In the genomic region with DNA sequence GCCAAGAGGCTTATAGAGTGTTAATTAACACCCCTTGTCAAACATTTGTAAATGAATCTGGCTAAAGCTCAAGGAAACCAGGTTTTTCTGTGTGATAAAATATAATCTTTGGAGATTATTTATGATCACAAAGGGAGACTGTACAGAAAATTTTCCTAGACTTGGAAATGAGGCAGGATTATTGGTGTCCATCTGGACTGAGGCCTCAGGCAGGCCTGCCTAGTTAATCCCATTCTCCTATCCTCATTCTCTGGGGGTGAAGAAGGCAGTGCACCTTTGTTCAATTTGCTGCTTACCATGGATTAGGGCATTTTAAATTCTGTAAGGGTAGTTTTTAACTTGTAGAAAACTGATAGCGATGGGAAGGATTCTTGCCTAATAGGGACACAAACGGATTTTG, we compare ENCODE assay signal across 15 cellular contexts. TPM values are rescaled to one million over a fixed set of nuclear protein-coding genes. Genes with fewer than 3 reads are reported as not detected.
DNase-seq lines count a peak whose midpoint lies in the region; ATAC-seq, FAIRE-seq and TF ChIP-seq lines count a peak whose summit lies in the region.
"Had no signal": no experiment of that assay in that cellular context is flagged by ENCODE, and none has a peak within 500 bp of the region (broad histone marks: within the 10 kb centered on the region; RNA-seq: fewer than 3 reads in every experiment).

No MANE protein-coding gene starts in this region.

- ATAC-seq in esophagus mucosa: no peak

- H3K4me3 ChIP-seq in OCI-LY1 (ENCODE audit: low read depth, low read length, poor library complexity, severe bottlenecking): peak overlapping the region; percentile 45
- H3K4me3 ChIP-seq: BLaER1 had no signal

- H3K27me3 Mint-ChIP-seq in CD14-positive monocyte (ENCODE audit: low read depth in 3 of 3) (peaks cover 0 to 6% (median 0%) of the 10 kb centered on the region in 3 donors), nephron (ENCODE audit: low read depth) (peaks cover 4% of the 10 kb centered on the region)

- DNase-seq in CD14-positive monocyte (ENCODE audit: low spot score) (no peak), D721Med (ENCODE audit: insufficient read length, low spot score) (no peak), AG20443 (ENCODE audit: low spot score) (no peak)
- DNase-seq in central memory CD4-positive, alpha-beta T cell: no peak
- DNase-seq: NCI-H1417 treated with DMSO at 0.1 percent for 48 hours, NCI-H2029, NCI-H526 had no signal

- peak overlapping the region; percentile 83 to 94 (median 86) for H3K27ac Mint-ChIP-seq in CD14-positive monocyte
- peak overlapping the region in 2 of 3 experiments; percentile 55 to 83 for H3K27ac Mint-ChIP-seq in nephron
- H3K27ac Mint-ChIP-seq: IgD-negative memory B cell had no signal

- H3K36me3 ChIP-seq in OCI-LY1 (ENCODE audit: insufficient read depth, low read length): no peaks in the 10 kb centered on the region
- H3K36me3 ChIP-seq: BLaER1 had no signal

- no peak overlapping the region for H3K4me2 ChIP-seq in OCI-LY1 (ENCODE audit: low read length)
- H3K4me2 ChIP-seq: BLaER1 had no signal

- intact Hi-C loops in CD14-positive monocyte (cut with micrococcal nuclease): no loop called here

- H3K9me3 Mint-ChIP-seq in CD14-positive monocyte: peaks cover 0 to 3% (median 0%) of the 10 kb centered on the region in 7 donors
- peaks cover 2% of the 10 kb centered on the region for H3K9me3 Mint-ChIP-seq in nephron
- H3K9me3 Mint-ChIP-seq: IgD-negative memory B cell had no signal

- H3F3A ChIP-seq in OCI-LY1 (ENCODE audit: insufficient read depth, low read length): no peaks in the 10 kb centered on the region

- no peaks in the 10 kb centered on the region for H3K79me2 ChIP-seq in OCI-LY1 (ENCODE audit: insufficient read depth, low read length)

- no peaks in the 10 kb centered on the region for H3K27me3 ChIP-seq in OCI-LY1 (ENCODE audit: insufficient read depth, low read length)
- H3K27me3 ChIP-seq: BLaER1 had no signal

- peaks cover 41% of the 10 kb centered on the region for H3K4me1 Mint-ChIP-seq in CD14-positive monocyte
- H3K4me1 Mint-ChIP-seq in nephron: peaks cover 25% of the 10 kb centered on the region

- peak; percentile 93 for FAIRE-seq in D721Med (lab: Jason Lieb, UNC)
- FAIRE-seq: H54 had no signal

- H3K36me3 Mint-ChIP-seq in CD14-positive monocyte (no peaks in the 10 kb centered on the region), nephron (ENCODE audit: low read depth) (no peaks in the 10 kb centered on the region)
- H3K36me3 Mint-ChIP-seq: IgD-negative memory B cell had no signal

- peak overlapping the region; percentile 97 for H2AFZ ChIP-seq in OCI-LY1 (ENCODE audit: low read length)

- H3K9me3 ChIP-seq in OCI-LY1 (ENCODE audit: low read length): no peaks in the 10 kb centered on the region
- H3K9me3 ChIP-seq: BLaER1 had no signal

- TF ChIP-seq CTCF in CD14-positive monocyte (IDR thresholded peaks at IDR 0.05) (no peak), D721Med (IDR thresholded peaks at IDR 0.05; ENCODE audit: insufficient read depth, missing control alignments) (no peak), OCI-LY1 (IDR thresholded peaks at IDR 0.05; ENCODE audit: low read length) (no peak), nephron (IDR thresholded peaks at IDR 0.05; ENCODE audit: unreplicated experiment in 3 of 3) (no peak)

- no peak overlapping the region for H3K9ac ChIP-seq in OCI-LY1 (ENCODE audit: low read length)
- H3K9ac ChIP-seq: BLaER1 had no signal

- no peak overlapping the region for H3K4me3 Mint-ChIP-seq in CD14-positive monocyte
- no peak overlapping the region for H3K4me3 Mint-ChIP-seq in nephron

- no peaks in the 10 kb centered on the region for H3K9me2 ChIP-seq in OCI-LY1 (ENCODE audit: low read depth, low read length)

- H3K27ac ChIP-seq in OCI-LY1 (ENCODE audit: low read depth, low read length, poor library complexity, severe bottlenecking): no peak overlapping the region
- H3K27ac ChIP-seq: BLaER1 had no signal

- H3K4me1 ChIP-seq in OCI-LY1 (ENCODE audit: insufficient read depth, low read length, severe bottlenecking): peaks cover 13% of the 10 kb centered on the region
- H3K4me1 ChIP-seq: BLaER1 had no signal

- no peaks in the 10 kb centered on the region for H4K20me1 ChIP-seq in OCI-LY1 (ENCODE audit: insufficient read depth, low read length)
- H4K20me1 ChIP-seq: BLaER1 had no signal

RNA-seq across cellular contexts. Expression of a gene that starts 17.8 kb away (rescaled TPM):
- 1 to 10 TPM in 1 of 2 donors, under 1 TPM in 1; 0.75 to 1.4 TPM for polyA plus RNA-seq in CD14-positive monocyte
- 0.24 TPM for total RNA-seq in esophagus mucosa
- total RNA-seq: HT1080 had no signal
- polyA plus RNA-seq: AG04450, IgD-negative memory B cell had no signal
